Comparison of ENCODE assay signal across 8 cellular contexts in the genomic region with DNA sequence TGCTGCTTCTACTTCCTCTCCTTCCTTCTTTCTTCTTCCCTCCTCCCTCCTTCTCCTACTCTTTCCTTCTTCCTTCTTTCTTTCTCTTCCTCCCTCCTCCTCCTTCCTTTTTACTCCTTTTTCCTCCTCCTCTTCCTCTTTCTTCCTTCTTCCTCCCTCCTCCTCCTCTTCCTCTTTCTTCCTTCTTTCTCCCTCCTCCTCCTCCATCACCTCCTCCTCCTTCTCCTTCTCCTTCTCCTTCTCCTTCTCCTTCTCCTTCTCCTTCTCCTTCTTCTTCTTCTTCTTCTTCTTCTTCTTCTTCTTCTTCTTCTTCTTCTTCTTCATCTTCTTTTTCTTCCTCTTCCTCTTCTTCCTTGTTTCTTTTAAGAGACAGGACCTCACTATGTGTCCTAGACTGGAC.
"Had no signal": no experiment of that assay in that cellular context is flagged by ENCODE, and none has a peak within 500 bp of the region (broad histone marks: within the 10 kb centered on the region; RNA-seq: fewer than 3 reads in every experiment).

No MANE protein-coding gene starts in this region.

- DNase-seq: GDM1, GF-D8 had no signal

- FAIRE-seq: G401.6, GM12878, GM12891, GM12892, GM18507, GM19239 had no signal

- H3K4me3 ChIP-seq: GM12878 had no signal

- ATAC-seq: GM12878 had no signal
